ENCODE assay signal across 20 cellular contexts in genomic region chr1:234381699-234382555, GRCh38.
"Had no signal": no experiment of that assay in that cellular context is flagged by ENCODE, and none has a peak within 500 bp of the region (broad histone marks: within the 10 kb centered on the region; RNA-seq: fewer than 3 reads in every experiment).

No MANE protein-coding gene starts in this region.

- H3K9me3 ChIP-seq: esophagus squamous epithelium, left ventricle myocardium inferior, mucosa of descending colon, right atrium auricular region had no signal

- H3K4me3 ChIP-seq: coronary artery, esophagus squamous epithelium, left ventricle myocardium inferior, mucosa of descending colon, right atrium auricular region, skin epidermis had no signal

- H3K27me3 ChIP-seq: esophagus squamous epithelium, right atrium auricular region had no signal

- H3K27me3 Mint-ChIP-seq: activated CD4-positive, alpha-beta T cell treated with anti-CD3 and anti-CD28 coated beads, Interleukin-2, amount 10 ng/mL, durations not matched to agents 7 days and 5 days; natural killer cell treated with Interleukin-12 subunit alpha and Interleukin-12 subunit beta and Interleukin-15 and Interleukin-18, amount 100 ng/mL, for 72 hours; type B pancreatic cell had no signal

- DNase-seq: activated CD4-positive, alpha-beta T cell treated with anti-CD3 and anti-CD28 coated beads, Interleukin-2, amount 10 ng/mL, durations not matched to agents 7 days and 5 days; activated CD8-positive, alpha-beta memory T cell treated with anti-CD3 and anti-CD28 coated beads for 24 hours; activated gamma-delta T cell; central memory CD4-positive, alpha-beta T cell; esophagus squamous epithelium; glutamatergic neuron; hypothalamus; left ventricle myocardium inferior; mucosa of descending colon; occipital lobe; stimulated activated CD4-positive, alpha-beta T cell treated with anti-CD3 and anti-CD28 coated beads, Interleukin-15, amount 100 ng/mL, for 24 hours; stimulated activated CD4-positive, alpha-beta T cell treated with anti-CD3 and anti-CD28 coated beads, Interleukin-4, amount 100 ng/mL, for 1 hour; stimulated activated naive CD8-positive, alpha-beta T cell treated with anti-CD3 and anti-CD28 coated beads, Interleukin-15, Interleukin-2, amounts not matched to agents 100 U/mL and 50 U/mL, for 24 hours; T-helper 2 cell had no signal

- H3K27ac ChIP-seq: coronary artery, esophagus squamous epithelium, left ventricle myocardium inferior, right atrium auricular region, skin epidermis had no signal

- H3K27ac Mint-ChIP-seq: activated CD4-positive, alpha-beta T cell treated with anti-CD3 and anti-CD28 coated beads, Interleukin-2, amount 10 ng/mL, durations not matched to agents 7 days and 5 days; type B pancreatic cell; WTC11 had no signal

- H3K4me1 Mint-ChIP-seq: WTC11 had no signal

- ATAC-seq: mucosa of descending colon; natural killer cell treated with Interleukin-12 subunit alpha and Interleukin-12 subunit beta and Interleukin-15 and Interleukin-18, amount 100 ng/mL, for 72 hours; stimulated activated naive CD8-positive, alpha-beta T cell treated with anti-CD3 and anti-CD28 coated beads, Interleukin-15, Interleukin-2, amounts not matched to agents 100 U/mL and 50 U/mL, for 24 hours; WTC11 had no signal

- H3K4me1 ChIP-seq: esophagus squamous epithelium, left ventricle myocardium inferior, right atrium auricular region had no signal

- H3K4me3 Mint-ChIP-seq: activated CD4-positive, alpha-beta T cell treated with anti-CD3 and anti-CD28 coated beads, Interleukin-2, amount 10 ng/mL, durations not matched to agents 7 days and 5 days; natural killer cell treated with Interleukin-12 subunit alpha and Interleukin-12 subunit beta and Interleukin-15 and Interleukin-18, amount 100 ng/mL, for 72 hours; type B pancreatic cell; WTC11 had no signal

- H3K9me3 Mint-ChIP-seq: natural killer cell treated with Interleukin-12 subunit alpha and Interleukin-12 subunit beta and Interleukin-15 and Interleukin-18, amount 100 ng/mL, for 72 hours; type B pancreatic cell; WTC11 had no signal
